In genomic region chr1:232620356-232620841, GRCh38 we compare ENCODE assay signal across 1 cellular context.
TF ChIP-seq lines count a peak whose summit lies in the region.

No MANE protein-coding gene starts in this region.

TF ChIP-seq in HEK293, 187 proteins besides CTCF, POLR2A, EP300 and RAD21 (continued from another document and continues in another):
- TF ChIP-seq, protein P1, sequence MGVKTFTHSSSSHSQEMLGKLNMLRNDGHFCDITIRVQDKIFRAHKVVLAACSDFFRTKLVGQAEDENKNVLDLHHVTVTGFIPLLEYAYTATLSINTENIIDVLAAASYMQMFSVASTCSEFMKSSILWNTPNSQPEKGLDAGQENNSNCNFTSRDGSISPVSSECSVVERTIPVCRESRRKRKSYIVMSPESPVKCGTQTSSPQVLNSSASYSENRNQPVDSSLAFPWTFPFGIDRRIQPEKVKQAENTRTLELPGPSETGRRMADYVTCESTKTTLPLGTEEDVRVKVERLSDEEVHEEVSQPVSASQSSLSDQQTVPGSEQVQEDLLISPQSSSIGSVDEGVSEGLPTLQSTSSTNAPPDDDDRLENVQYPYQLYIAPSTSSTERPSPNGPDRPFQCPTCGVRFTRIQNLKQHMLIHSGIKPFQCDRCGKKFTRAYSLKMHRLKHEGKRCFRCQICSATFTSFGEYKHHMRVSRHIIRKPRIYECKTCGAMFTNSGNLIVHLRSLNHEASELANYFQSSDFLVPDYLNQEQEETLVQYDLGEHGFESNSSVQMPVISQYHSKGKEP (tag by site-specific recombination; IDR thresholded peaks at IDR 0.05) = peak; percentile 97
- TF ChIP-seq, protein P2, sequence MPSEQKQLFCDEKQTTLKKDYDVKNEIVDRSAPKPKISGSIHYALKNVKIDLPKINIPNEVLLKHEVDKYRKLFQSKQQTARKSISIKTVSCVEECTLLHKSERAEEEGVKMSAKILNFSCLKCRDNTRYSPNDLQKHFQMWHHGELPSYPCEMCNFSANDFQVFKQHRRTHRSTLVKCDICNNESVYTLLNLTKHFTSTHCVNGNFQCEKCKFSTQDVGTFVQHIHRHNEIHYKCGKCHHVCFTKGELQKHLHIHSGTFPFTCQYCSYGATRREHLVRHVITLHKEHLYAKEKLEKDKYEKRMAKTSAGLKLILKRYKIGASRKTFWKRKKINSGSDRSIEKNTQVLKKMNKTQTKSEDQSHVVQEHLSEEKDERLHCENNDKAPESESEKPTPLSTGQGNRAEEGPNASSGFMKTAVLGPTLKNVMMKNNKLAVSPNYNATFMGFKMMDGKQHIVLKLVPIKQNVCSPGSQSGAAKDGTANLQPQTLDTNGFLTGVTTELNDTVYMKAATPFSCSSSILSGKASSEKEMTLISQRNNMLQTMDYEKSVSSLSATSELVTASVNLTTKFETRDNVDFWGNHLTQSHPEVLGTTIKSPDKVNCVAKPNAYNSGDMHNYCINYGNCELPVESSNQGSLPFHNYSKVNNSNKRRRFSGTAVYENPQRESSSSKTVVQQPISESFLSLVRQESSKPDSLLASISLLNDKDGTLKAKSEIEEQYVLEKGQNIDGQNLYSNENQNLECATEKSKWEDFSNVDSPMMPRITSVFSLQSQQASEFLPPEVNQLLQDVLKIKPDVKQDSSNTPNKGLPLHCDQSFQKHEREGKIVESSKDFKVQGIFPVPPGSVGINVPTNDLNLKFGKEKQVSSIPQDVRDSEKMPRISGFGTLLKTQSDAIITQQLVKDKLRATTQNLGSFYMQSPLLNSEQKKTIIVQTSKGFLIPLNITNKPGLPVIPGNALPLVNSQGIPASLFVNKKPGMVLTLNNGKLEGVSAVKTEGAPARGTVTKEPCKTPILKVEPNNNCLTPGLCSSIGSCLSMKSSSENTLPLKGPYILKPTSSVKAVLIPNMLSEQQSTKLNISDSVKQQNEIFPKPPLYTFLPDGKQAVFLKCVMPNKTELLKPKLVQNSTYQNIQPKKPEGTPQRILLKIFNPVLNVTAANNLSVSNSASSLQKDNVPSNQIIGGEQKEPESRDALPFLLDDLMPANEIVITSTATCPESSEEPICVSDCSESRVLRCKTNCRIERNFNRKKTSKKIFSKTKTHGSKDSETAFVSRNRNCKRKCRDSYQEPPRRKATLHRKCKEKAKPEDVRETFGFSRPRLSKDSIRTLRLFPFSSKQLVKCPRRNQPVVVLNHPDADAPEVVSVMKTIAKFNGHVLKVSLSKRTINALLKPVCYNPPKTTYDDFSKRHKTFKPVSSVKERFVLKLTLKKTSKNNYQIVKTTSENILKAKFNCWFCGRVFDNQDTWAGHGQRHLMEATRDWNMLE (tag by site-specific recombination; conservative IDR thresholded peaks at IDR 0.05; ENCODE audit: low read depth) = peak; percentile 50; the same call in 1 of the 2 replicates
- peak; percentile 77 for TF ChIP-seq FEZF1 (tag by site-specific recombination; IDR thresholded peaks at IDR 0.05)
- no peak for TF ChIP-seq ZFP37 (tag by site-specific recombination; IDR thresholded peaks at IDR 0.05)
- peak; percentile 68; the same call in 1 of the 2 replicates for TF ChIP-seq ZNF610 (tag by site-specific recombination; IDR thresholded peaks at IDR 0.05; ENCODE audit: borderline replicate concordance)
- peak; percentile 97; the same call in 1 of the 2 replicates for TF ChIP-seq ZNF221 (tag by site-specific recombination; IDR thresholded peaks at IDR 0.05; ENCODE audit: borderline replicate concordance)
- TF ChIP-seq ZFP69B (tag by site-specific recombination; IDR thresholded peaks at IDR 0.05) = peak; percentile 80; the same call in 1 of the 2 replicates
- no peak for TF ChIP-seq ZNF362 (tag by site-specific recombination; IDR thresholded peaks at IDR 0.05)
- peak; percentile 67; the same call in 1 of the 2 replicates for TF ChIP-seq INSM2 (tag by site-specific recombination; IDR thresholded peaks at IDR 0.05)
- no peak for TF ChIP-seq ZNF148 (tag by site-specific recombination; IDR thresholded peaks at IDR 0.05; ENCODE audit: borderline replicate concordance)
- peak; percentile 74; the same call in 1 of the 2 replicates for TF ChIP-seq ZNF214 (tag by site-specific recombination; IDR thresholded peaks at IDR 0.05; ENCODE audit: borderline replicate concordance)
- peak; percentile 91 for TF ChIP-seq PRDM1 (tag by site-specific recombination; IDR thresholded peaks at IDR 0.05)
- TF ChIP-seq ZNF48 (tag by site-specific recombination; IDR thresholded peaks at IDR 0.05) = no peak
- no peak for TF ChIP-seq YY2 (tag by site-specific recombination; IDR thresholded peaks at IDR 0.05)
- TF ChIP-seq ZNF132 (tag by site-specific recombination; IDR thresholded peaks at IDR 0.05; ENCODE audit: borderline replicate concordance) = 0 out of 2 replicates have a peak, but pooled peaks have one; percentile 46
- TF ChIP-seq ZNF664 (tag by site-specific recombination; IDR thresholded peaks at IDR 0.05) = peak; percentile 58
- no peak for TF ChIP-seq ZNF791 (tag by site-specific recombination; IDR thresholded peaks at IDR 0.05)
- TF ChIP-seq, protein P3, sequence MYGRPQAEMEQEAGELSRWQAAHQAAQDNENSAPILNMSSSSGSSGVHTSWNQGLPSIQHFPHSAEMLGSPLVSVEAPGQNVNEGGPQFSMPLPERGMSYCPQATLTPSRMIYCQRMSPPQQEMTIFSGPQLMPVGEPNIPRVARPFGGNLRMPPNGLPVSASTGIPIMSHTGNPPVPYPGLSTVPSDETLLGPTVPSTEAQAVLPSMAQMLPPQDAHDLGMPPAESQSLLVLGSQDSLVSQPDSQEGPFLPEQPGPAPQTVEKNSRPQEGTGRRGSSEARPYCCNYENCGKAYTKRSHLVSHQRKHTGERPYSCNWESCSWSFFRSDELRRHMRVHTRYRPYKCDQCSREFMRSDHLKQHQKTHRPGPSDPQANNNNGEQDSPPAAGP (tag by site-specific recombination; IDR thresholded peaks at IDR 0.05) = 0 out of 2 replicates have a peak, but pooled peaks have one; percentile 48
- peak; percentile 50; the same call in 1 of the 2 replicates for TF ChIP-seq ZNF394 (tag by site-specific recombination; IDR thresholded peaks at IDR 0.05; ENCODE audit: borderline replicate concordance)
- TF ChIP-seq ZBTB48 (tag by site-specific recombination; IDR thresholded peaks at IDR 0.05) = peak; percentile 70; the same call in 1 of the 2 replicates
- TF ChIP-seq, protein P4, sequence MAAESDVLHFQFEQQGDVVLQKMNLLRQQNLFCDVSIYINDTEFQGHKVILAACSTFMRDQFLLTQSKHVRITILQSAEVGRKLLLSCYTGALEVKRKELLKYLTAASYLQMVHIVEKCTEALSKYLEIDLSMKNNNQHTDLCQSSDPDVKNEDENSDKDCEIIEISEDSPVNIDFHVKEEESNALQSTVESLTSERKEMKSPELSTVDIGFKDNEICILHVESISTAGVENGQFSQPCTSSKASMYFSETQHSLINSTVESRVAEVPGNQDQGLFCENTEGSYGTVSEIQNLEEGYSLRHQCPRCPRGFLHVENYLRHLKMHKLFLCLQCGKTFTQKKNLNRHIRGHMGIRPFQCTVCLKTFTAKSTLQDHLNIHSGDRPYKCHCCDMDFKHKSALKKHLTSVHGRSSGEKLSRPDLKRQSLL (tag by site-specific recombination; IDR thresholded peaks at IDR 0.05) = peak; percentile 23; the same call in 1 of the 2 replicates
- TF ChIP-seq PRDM10 (tag by site-specific recombination; IDR thresholded peaks at IDR 0.05) = peak; percentile 53
- no peak; the same call in 1 of the 2 replicates for TF ChIP-seq ZNF544 (tag by site-specific recombination; IDR thresholded peaks at IDR 0.05)
- no peak for TF ChIP-seq ZFP41 (tag by site-specific recombination; IDR thresholded peaks at IDR 0.05; ENCODE audit: borderline replicate concordance)
- no peak for TF ChIP-seq ZSCAN5A (tag by site-specific recombination; IDR thresholded peaks at IDR 0.05)
- TF ChIP-seq ZBTB8A (tag by site-specific recombination; IDR thresholded peaks at IDR 0.05) = peak; percentile 77
- peak; percentile 75 for TF ChIP-seq ZNF529 (tag by site-specific recombination; IDR thresholded peaks at IDR 0.05; ENCODE audit: insufficient replicate concordance)
- TF ChIP-seq ZNF623 (tag by site-specific recombination; IDR thresholded peaks at IDR 0.05) = no peak
- TF ChIP-seq MEIS1 (CRISPR knock-in tag; IDR thresholded peaks at IDR 0.05; ENCODE audit: borderline replicate concordance) = no peak
- no peak for TF ChIP-seq ZNF776 (tag by site-specific recombination; IDR thresholded peaks at IDR 0.05; ENCODE audit: borderline replicate concordance)
